1 cellular context compared by ENCODE assay signal in genomic region chr16:58392215-58393137, GRCh38.
TF ChIP-seq lines count a peak whose summit lies in the region.

TSS of gene GINS3 (plus strand) at chr16:58392471. CDS start at chr16:58392602, 131 bp downstream.

TF ChIP-seq in HepG2, 621 proteins besides CTCF, POLR2A, EP300 and RAD21 (continued from another document and continues in another):
- peak; percentile 91 for TF ChIP-seq SNAPC4 (CRISPR knock-in tag; IDR thresholded peaks at IDR 0.05)
- TF ChIP-seq, protein P1, sequence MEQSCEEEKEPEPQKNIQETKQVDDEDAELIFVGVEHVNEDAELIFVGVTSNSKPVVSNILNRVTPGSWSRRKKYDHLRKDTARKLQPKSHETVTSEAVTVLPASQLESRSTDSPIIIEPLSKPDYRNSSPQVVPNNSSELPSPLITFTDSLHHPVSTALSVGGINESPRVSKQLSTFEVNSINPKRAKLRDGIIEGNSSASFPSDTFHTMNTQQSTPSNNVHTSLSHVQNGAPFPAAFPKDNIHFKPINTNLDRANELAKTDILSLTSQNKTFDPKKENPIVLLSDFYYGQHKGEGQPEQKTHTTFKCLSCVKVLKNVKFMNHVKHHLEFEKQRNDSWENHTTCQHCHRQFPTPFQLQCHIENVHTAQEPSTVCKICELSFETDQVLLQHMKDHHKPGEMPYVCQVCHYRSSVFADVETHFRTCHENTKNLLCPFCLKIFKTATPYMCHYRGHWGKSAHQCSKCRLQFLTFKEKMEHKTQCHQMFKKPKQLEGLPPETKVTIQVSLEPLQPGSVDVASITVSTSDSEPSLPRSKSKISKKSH (CRISPR knock-in tag; IDR thresholded peaks at IDR 0.05; ENCODE audit: borderline replicate concordance): peak; percentile 98
- TF ChIP-seq ZNF672 (CRISPR knock-in tag; IDR thresholded peaks at IDR 0.05): peak; percentile 75; the same call in 1 of the 2 replicates
- peak; percentile 94 for TF ChIP-seq ZMYM4 (CRISPR knock-in tag; IDR thresholded peaks at IDR 0.05)
- TF ChIP-seq ZNF136 (CRISPR knock-in tag; IDR thresholded peaks at IDR 0.05; ENCODE audit: low read depth): peak; percentile 84; the same call in 1 of the 2 replicates
- TF ChIP-seq, protein P2, sequence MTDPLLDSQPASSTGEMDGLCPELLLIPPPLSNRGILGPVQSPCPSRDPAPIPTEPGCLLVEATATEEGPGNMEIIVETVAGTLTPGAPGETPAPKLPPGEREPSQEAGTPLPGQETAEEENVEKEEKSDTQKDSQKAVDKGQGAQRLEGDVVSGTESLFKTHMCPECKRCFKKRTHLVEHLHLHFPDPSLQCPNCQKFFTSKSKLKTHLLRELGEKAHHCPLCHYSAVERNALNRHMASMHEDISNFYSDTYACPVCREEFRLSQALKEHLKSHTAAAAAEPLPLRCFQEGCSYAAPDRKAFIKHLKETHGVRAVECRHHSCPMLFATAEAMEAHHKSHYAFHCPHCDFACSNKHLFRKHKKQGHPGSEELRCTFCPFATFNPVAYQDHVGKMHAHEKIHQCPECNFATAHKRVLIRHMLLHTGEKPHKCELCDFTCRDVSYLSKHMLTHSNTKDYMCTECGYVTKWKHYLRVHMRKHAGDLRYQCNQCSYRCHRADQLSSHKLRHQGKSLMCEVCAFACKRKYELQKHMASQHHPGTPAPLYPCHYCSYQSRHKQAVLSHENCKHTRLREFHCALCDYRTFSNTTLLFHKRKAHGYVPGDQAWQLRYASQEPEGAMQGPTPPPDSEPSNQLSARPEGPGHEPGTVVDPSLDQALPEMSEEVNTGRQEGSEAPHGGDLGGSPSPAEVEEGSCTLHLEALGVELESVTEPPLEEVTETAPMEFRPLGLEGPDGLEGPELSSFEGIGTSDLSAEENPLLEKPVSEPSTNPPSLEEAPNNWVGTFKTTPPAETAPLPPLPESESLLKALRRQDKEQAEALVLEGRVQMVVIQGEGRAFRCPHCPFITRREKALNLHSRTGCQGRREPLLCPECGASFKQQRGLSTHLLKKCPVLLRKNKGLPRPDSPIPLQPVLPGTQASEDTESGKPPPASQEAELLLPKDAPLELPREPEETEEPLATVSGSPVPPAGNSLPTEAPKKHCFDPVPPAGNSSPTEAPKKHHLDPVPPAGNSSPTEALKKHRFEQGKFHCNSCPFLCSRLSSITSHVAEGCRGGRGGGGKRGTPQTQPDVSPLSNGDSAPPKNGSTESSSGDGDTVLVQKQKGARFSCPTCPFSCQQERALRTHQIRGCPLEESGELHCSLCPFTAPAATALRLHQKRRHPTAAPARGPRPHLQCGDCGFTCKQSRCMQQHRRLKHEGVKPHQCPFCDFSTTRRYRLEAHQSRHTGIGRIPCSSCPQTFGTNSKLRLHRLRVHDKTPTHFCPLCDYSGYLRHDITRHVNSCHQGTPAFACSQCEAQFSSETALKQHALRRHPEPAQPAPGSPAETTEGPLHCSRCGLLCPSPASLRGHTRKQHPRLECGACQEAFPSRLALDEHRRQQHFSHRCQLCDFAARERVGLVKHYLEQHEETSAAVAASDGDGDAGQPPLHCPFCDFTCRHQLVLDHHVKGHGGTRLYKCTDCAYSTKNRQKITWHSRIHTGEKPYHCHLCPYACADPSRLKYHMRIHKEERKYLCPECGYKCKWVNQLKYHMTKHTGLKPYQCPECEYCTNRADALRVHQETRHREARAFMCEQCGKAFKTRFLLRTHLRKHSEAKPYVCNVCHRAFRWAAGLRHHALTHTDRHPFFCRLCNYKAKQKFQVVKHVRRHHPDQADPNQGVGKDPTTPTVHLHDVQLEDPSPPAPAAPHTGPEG (CRISPR knock-in tag; IDR thresholded peaks at IDR 0.05): no peak
- TF ChIP-seq THRA (CRISPR knock-in tag; IDR thresholded peaks at IDR 0.05; ENCODE audit: borderline replicate concordance): peak; percentile 73
- TF ChIP-seq, protein P3, sequence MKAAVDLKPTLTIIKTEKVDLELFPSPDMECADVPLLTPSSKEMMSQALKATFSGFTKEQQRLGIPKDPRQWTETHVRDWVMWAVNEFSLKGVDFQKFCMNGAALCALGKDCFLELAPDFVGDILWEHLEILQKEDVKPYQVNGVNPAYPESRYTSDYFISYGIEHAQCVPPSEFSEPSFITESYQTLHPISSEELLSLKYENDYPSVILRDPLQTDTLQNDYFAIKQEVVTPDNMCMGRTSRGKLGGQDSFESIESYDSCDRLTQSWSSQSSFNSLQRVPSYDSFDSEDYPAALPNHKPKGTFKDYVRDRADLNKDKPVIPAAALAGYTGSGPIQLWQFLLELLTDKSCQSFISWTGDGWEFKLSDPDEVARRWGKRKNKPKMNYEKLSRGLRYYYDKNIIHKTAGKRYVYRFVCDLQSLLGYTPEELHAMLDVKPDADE (CRISPR knock-in tag; IDR thresholded peaks at IDR 0.05): no peak
- TF ChIP-seq ZNF546 (CRISPR knock-in tag; conservative IDR thresholded peaks at IDR 0.05): no peak
- TF ChIP-seq, protein P4, sequence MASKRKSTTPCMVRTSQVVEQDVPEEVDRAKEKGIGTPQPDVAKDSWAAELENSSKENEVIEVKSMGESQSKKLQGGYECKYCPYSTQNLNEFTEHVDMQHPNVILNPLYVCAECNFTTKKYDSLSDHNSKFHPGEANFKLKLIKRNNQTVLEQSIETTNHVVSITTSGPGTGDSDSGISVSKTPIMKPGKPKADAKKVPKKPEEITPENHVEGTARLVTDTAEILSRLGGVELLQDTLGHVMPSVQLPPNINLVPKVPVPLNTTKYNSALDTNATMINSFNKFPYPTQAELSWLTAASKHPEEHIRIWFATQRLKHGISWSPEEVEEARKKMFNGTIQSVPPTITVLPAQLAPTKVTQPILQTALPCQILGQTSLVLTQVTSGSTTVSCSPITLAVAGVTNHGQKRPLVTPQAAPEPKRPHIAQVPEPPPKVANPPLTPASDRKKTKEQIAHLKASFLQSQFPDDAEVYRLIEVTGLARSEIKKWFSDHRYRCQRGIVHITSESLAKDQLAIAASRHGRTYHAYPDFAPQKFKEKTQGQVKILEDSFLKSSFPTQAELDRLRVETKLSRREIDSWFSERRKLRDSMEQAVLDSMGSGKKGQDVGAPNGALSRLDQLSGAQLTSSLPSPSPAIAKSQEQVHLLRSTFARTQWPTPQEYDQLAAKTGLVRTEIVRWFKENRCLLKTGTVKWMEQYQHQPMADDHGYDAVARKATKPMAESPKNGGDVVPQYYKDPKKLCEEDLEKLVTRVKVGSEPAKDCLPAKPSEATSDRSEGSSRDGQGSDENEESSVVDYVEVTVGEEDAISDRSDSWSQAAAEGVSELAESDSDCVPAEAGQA (IDR thresholded peaks at IDR 0.05; ENCODE audit: low read depth): no peak
- TF ChIP-seq, protein P4 (CRISPR knock-in tag; IDR thresholded peaks at IDR 0.05; ENCODE audit: borderline replicate concordance): no peak
- TF ChIP-seq, protein P5, sequence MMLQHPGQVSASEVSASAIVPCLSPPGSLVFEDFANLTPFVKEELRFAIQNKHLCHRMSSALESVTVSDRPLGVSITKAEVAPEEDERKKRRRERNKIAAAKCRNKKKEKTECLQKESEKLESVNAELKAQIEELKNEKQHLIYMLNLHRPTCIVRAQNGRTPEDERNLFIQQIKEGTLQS (CRISPR knock-in tag; IDR thresholded peaks at IDR 0.05): peak; percentile 66; the same call in 1 of the 2 replicates
- peak; percentile 55; the same call in 1 of the 2 replicates for TF ChIP-seq ZBTB46 (CRISPR knock-in tag; IDR thresholded peaks at IDR 0.05; ENCODE audit: borderline replicate concordance)
- TF ChIP-seq ZFP82 (CRISPR knock-in tag; IDR thresholded peaks at IDR 0.05; ENCODE audit: borderline replicate concordance): peak; percentile 97
- no peak for TF ChIP-seq HOMEZ (CRISPR knock-in tag; IDR thresholded peaks at IDR 0.05; ENCODE audit: low read depth)
- TF ChIP-seq ZNF567 (CRISPR knock-in tag; IDR thresholded peaks at IDR 0.05; ENCODE audit: borderline replicate concordance): peak; percentile 91; the same call in 1 of the 2 replicates
- TF ChIP-seq, protein P6, sequence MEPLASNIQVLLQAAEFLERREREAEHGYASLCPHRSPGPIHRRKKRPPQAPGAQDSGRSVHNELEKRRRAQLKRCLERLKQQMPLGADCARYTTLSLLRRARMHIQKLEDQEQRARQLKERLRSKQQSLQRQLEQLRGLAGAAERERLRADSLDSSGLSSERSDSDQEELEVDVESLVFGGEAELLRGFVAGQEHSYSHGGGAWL (CRISPR knock-in tag; IDR thresholded peaks at IDR 0.05): peak; percentile 85
